In genomic region chr5:176203086-176203485, GRCh38 we compare ENCODE assay signal across 28 cellular contexts.
"Had no signal": no experiment of that assay in that cellular context is flagged by ENCODE, and none has a peak within 500 bp of the region (broad histone marks: within the 10 kb centered on the region; RNA-seq: fewer than 3 reads in every experiment).

No MANE protein-coding gene starts in this region.

- H3K27me3 ChIP-seq: testis, thyroid gland, uterus, vagina had no signal

- H3K4me1 Mint-ChIP-seq: stimulated activated effector memory CD8-positive, alpha-beta T cell treated with anti-CD3 and anti-CD28 coated beads, Interleukin-12 subunit alpha, Interleukin-12 subunit beta, amount 100 ng/mL, for 72 hours; stimulated activated memory B cell treated with anti-CD40 and anti-IgM and Interleukin-4, amounts not matched to agents 10 μg/mL and 1 μg/mL and 100 μg/mL, for 72 hours had no signal

- H3K9me3 Mint-ChIP-seq: stimulated activated effector memory CD8-positive, alpha-beta T cell treated with anti-CD3 and anti-CD28 coated beads, Interleukin-12 subunit alpha, Interleukin-12 subunit beta, amount 100 ng/mL, for 72 hours; stimulated activated memory B cell treated with anti-CD40 and anti-IgM and Interleukin-4, amounts not matched to agents 10 μg/mL and 1 μg/mL and 100 μg/mL, for 72 hours; stimulated activated naive CD8-positive, alpha-beta T cell treated with anti-CD3 and anti-CD28 coated beads, Interleukin-15, amount 100 ng/mL, for 72 hours; stimulated activated naive CD8-positive, alpha-beta T cell treated with anti-CD3 and anti-CD28 coated beads, Interleukin-15, Interleukin-2, amounts not matched to agents 100 ng/mL and 50 ng/mL, for 24 hours; type B pancreatic cell had no signal

- H3K4me1 ChIP-seq: thyroid gland, upper lobe of right lung, uterus, vagina had no signal

- H3K36me3 ChIP-seq: stomach, suprapubic skin, thoracic aorta, thyroid gland, tibial artery, tibial nerve, transverse colon, upper lobe of left lung, upper lobe of right lung, uterus, vagina had no signal

- DNase-seq: stimulated activated CD4-positive, alpha-beta T cell treated with anti-CD3 and anti-CD28 coated beads, Interleukin-2, amount 100 ng/mL, for 48 hours; stimulated activated CD4-positive, alpha-beta T cell treated with anti-CD3 and anti-CD28 coated beads, Interleukin-4, amount 100 ng/mL, for 1 hour; stimulated activated CD4-positive, alpha-beta T cell treated with anti-CD3 and anti-CD28 coated beads, Interleukin-4, amount 100 ng/mL, for 24 hours; stimulated activated CD4-positive, alpha-beta T cell treated with anti-CD3 and anti-CD28 coated beads, Interleukin-4, amount 100 ng/mL, for 4 hours; stimulated activated CD8-positive, alpha-beta memory T cell treated with anti-CD3 and anti-CD28 coated beads, Interleukin-4, amount 100 ng/mL, for 48 hours; stimulated activated naive B cell treated with anti-CD40 and anti-IgM and Interleukin-4, amounts not matched to agents 10 μg/mL and 1 μg/mL and 100 μg/mL, for 72 hours; stimulated activated naive CD4-positive, alpha-beta T cell; stimulated activated naive CD4-positive, alpha-beta T cell treated with Interleukin-2 at 50 U/mL for 16 hours; stimulated activated naive CD8-positive, alpha-beta T cell treated with anti-CD3 and anti-CD28 coated beads, Interleukin-15, amount 100 ng/mL, for 72 hours; stimulated activated naive CD8-positive, alpha-beta T cell treated with anti-CD3 and anti-CD28 coated beads, Interleukin-15, Interleukin-2, amounts not matched to agents 100 U/mL and 50 U/mL, for 24 hours; stomach; substantia nigra; testis; thyroid gland; tibial artery; transverse colon; trophoblast cell; upper lobe of left lung; upper lobe of right lung; uterus had no signal

- H3K36me3 Mint-ChIP-seq: stimulated activated effector memory CD8-positive, alpha-beta T cell treated with anti-CD3 and anti-CD28 coated beads, Interleukin-12 subunit alpha, Interleukin-12 subunit beta, amount 100 ng/mL, for 72 hours; stimulated activated memory B cell treated with anti-CD40 and anti-IgM and Interleukin-4, amounts not matched to agents 10 μg/mL and 1 μg/mL and 100 μg/mL, for 72 hours; stimulated activated naive B cell treated with anti-CD40 and anti-IgM and Interleukin-4, amounts not matched to agents 10 μg/mL and 1 μg/mL and 100 μg/mL, for 72 hours; type B pancreatic cell had no signal

- H3K27ac ChIP-seq: stomach, suprapubic skin, testis, thoracic aorta, thyroid gland, tibial artery, tibial nerve, transverse colon, upper lobe of left lung, upper lobe of right lung, uterus, vagina had no signal

- H3K4me3 ChIP-seq: stomach, suprapubic skin, testis, thoracic aorta, thyroid gland, tibial artery, tibial nerve, transverse colon, upper lobe of left lung, upper lobe of right lung, uterus, vagina had no signal

- H3K27ac Mint-ChIP-seq: stimulated activated effector memory CD8-positive, alpha-beta T cell treated with anti-CD3 and anti-CD28 coated beads, Interleukin-12 subunit alpha, Interleukin-12 subunit beta, amount 100 ng/mL, for 72 hours; stimulated activated memory B cell treated with anti-CD40 and anti-IgM and Interleukin-4, amounts not matched to agents 10 μg/mL and 1 μg/mL and 100 μg/mL, for 72 hours; stimulated activated naive B cell treated with anti-CD40 and anti-IgM and Interleukin-4, amounts not matched to agents 10 μg/mL and 1 μg/mL and 100 μg/mL, for 72 hours; stimulated activated naive CD8-positive, alpha-beta T cell treated with anti-CD3 and anti-CD28 coated beads, Interleukin-15, amount 100 ng/mL, for 72 hours; stimulated activated naive CD8-positive, alpha-beta T cell treated with anti-CD3 and anti-CD28 coated beads, Interleukin-15, Interleukin-2, amounts not matched to agents 100 ng/mL and 50 ng/mL, for 24 hours; type B pancreatic cell had no signal

- H3K9me3 ChIP-seq: stomach, suprapubic skin, testis, thoracic aorta, thyroid gland, tibial artery, tibial nerve, transverse colon, upper lobe of left lung, upper lobe of right lung, uterus, vagina had no signal

- ATAC-seq: stimulated activated effector memory CD8-positive, alpha-beta T cell treated with anti-CD3 and anti-CD28 coated beads, Interleukin-12 subunit alpha, Interleukin-12 subunit beta, amount 100 ng/mL, for 72 hours; stimulated activated memory B cell treated with anti-CD40 and anti-IgM and Interleukin-4, amounts not matched to agents 10 μg/mL and 1 μg/mL and 100 μg/mL, for 72 hours; stimulated activated naive B cell treated with anti-CD40 and anti-IgM and Interleukin-4, amounts not matched to agents 10 μg/mL and 1 μg/mL and 100 μg/mL, for 72 hours; stimulated activated naive CD8-positive, alpha-beta T cell treated with anti-CD3 and anti-CD28 coated beads, Interleukin-15, amount 100 ng/mL, for 72 hours; stimulated activated naive CD8-positive, alpha-beta T cell treated with anti-CD3 and anti-CD28 coated beads, Interleukin-15, Interleukin-2, amounts not matched to agents 100 U/mL and 50 U/mL, for 24 hours; upper lobe of right lung had no signal

- H3K4me3 Mint-ChIP-seq: stimulated activated effector memory CD8-positive, alpha-beta T cell treated with anti-CD3 and anti-CD28 coated beads, Interleukin-12 subunit alpha, Interleukin-12 subunit beta, amount 100 ng/mL, for 72 hours; stimulated activated memory B cell treated with anti-CD40 and anti-IgM and Interleukin-4, amounts not matched to agents 10 μg/mL and 1 μg/mL and 100 μg/mL, for 72 hours; stimulated activated naive B cell treated with anti-CD40 and anti-IgM and Interleukin-4, amounts not matched to agents 10 μg/mL and 1 μg/mL and 100 μg/mL, for 72 hours; stimulated activated naive CD8-positive, alpha-beta T cell treated with anti-CD3 and anti-CD28 coated beads, Interleukin-15, amount 100 ng/mL, for 72 hours; stimulated activated naive CD8-positive, alpha-beta T cell treated with anti-CD3 and anti-CD28 coated beads, Interleukin-15, Interleukin-2, amounts not matched to agents 100 ng/mL and 50 ng/mL, for 24 hours; type B pancreatic cell had no signal
